ENCODE assay signal across 25 cellular contexts in genomic region chr21:40041446-40041845, GRCh38.
"Had no signal": no experiment of that assay in that cellular context is flagged by ENCODE, and none has a peak within 500 bp of the region (broad histone marks: within the 10 kb centered on the region; RNA-seq: fewer than 3 reads in every experiment).

No MANE protein-coding gene starts in this region.

- H3K27me3 Mint-ChIP-seq: dendritic cell treated with granulocyte-macrophage colony-stimulating factor and Interleukin-4, amounts not matched to agents 40 ng/mL and 50 ng/mL, for 4 days; effector memory CD8-positive, alpha-beta T cell had no signal

- H3K4me1 ChIP-seq: colonic mucosa, esophagus squamous epithelium, foreskin keratinocyte, gastrocnemius medialis, heart left ventricle, heart right ventricle had no signal

- H3K4me3 Mint-ChIP-seq: dendritic cell treated with granulocyte-macrophage colony-stimulating factor and Interleukin-4, amounts not matched to agents 40 ng/mL and 50 ng/mL, for 4 days; effector memory CD8-positive, alpha-beta T cell; endodermal cell had no signal

- H3K27me3 ChIP-seq: colonic mucosa, dorsolateral prefrontal cortex, esophagus muscularis mucosa, esophagus squamous epithelium, foreskin keratinocyte, gastrocnemius medialis, gastroesophageal sphincter, heart left ventricle, heart right ventricle had no signal

- H3K9me3 Mint-ChIP-seq: dendritic cell treated with granulocyte-macrophage colony-stimulating factor and Interleukin-4, amounts not matched to agents 40 ng/mL and 50 ng/mL, for 4 days had no signal

- H3K4me3 ChIP-seq: colonic mucosa, coronary artery, dorsolateral prefrontal cortex, esophagus muscularis mucosa, esophagus squamous epithelium, gastrocnemius medialis, gastroesophageal sphincter, heart left ventricle, heart right ventricle had no signal

- H3K36me3 ChIP-seq: colonic mucosa, esophagus muscularis mucosa, esophagus squamous epithelium, gastrocnemius medialis, gastroesophageal sphincter, heart left ventricle, heart right ventricle had no signal

- ATAC-seq: effector memory CD8-positive, alpha-beta T cell; esophagus mucosa; foreskin keratinocyte; gastrocnemius medialis; gastroesophageal sphincter; heart left ventricle; heart right ventricle had no signal

- DNase-seq: colonic mucosa; cortex of kidney; dermis blood vessel endothelial cell; dorsolateral prefrontal cortex; effector CD4-positive, alpha-beta T cell; effector CD8-positive, alpha-beta T cell; effector memory CD4-positive, alpha-beta T cell; effector memory CD8-positive, alpha-beta T cell; endodermal cell; erythroblast; esophagus squamous epithelium; foreskin fibroblast; foreskin keratinocyte; foreskin melanocyte; gastrocnemius medialis; glutamatergic neuron; head of caudate nucleus; heart left ventricle; heart right ventricle had no signal

- H3K27ac ChIP-seq: colonic mucosa, coronary artery, dorsolateral prefrontal cortex, epithelial cell of prostate, esophagus muscularis mucosa, esophagus squamous epithelium, foreskin keratinocyte, gastrocnemius medialis, gastroesophageal sphincter, heart left ventricle, heart right ventricle had no signal

- H3K9me3 ChIP-seq: colonic mucosa, esophagus muscularis mucosa, gastrocnemius medialis, gastroesophageal sphincter, heart left ventricle, heart right ventricle had no signal

- H3K27ac Mint-ChIP-seq: dendritic cell treated with granulocyte-macrophage colony-stimulating factor and Interleukin-4, amounts not matched to agents 40 ng/mL and 50 ng/mL, for 4 days; effector memory CD8-positive, alpha-beta T cell; endodermal cell had no signal
